21 cellular contexts compared by ENCODE assay signal in genomic region chr16:24969071-24969470, GRCh38. TPM values are rescaled to one million over a fixed set of nuclear protein-coding genes. Genes with fewer than 3 reads are reported as not detected.
DNase-seq lines count a peak whose midpoint lies in the region; ATAC-seq, FAIRE-seq and TF ChIP-seq lines count a peak whose summit lies in the region.
"Had no signal": no experiment of that assay in that cellular context is flagged by ENCODE, and none has a peak within 500 bp of the region (broad histone marks: within the 10 kb centered on the region; RNA-seq: fewer than 3 reads in every experiment).

No MANE protein-coding gene starts in this region.

- ATAC-seq in GM12878 = no peak
- ATAC-seq in left ventricle myocardium superior = peak; percentile 72
- no peak for ATAC-seq in GM18873 (IDR thresholded peaks at IDR 0.05; ENCODE audit: low FRiP score, unreplicated experiment)

- no peak for TF ChIP-seq CTCF in GM12878 (IDR thresholded peaks at IDR 0.05 in 2 of 3, conservative IDR thresholded peaks at IDR 0.05 in 1 of 3; ENCODE audit: control insufficient read depth in 2 of 3, extremely low read depth in 1 of 3, insufficient read depth in 1 of 3, low read depth in 3 of 3, low read length in 3 of 3)

- intact Hi-C loops in GM12878 (cut with micrococcal nuclease; ENCODE audit: unreplicated experiment) = no loop called here
- intact Hi-C loops in left ventricle myocardium superior (cut with micrococcal nuclease) = loop anchor here (10.0 kb wide), 1 partner anchor 46 kb away; the partner anchor contains the start of gene ARHGAP17

- H3K27ac ChIP-seq in GM12878 (ENCODE audit: control insufficient read depth, insufficient read depth) (no peak overlapping the region), skeletal muscle tissue (ENCODE audit: low read depth, low read length) (peak overlapping the region; percentile 26)
- H3K27ac ChIP-seq: 22Rv1, GM23248 had no signal

- BruUV-seq in GM12878 (replicated peaks; lab: Mats Ljungman, UMichigan) = no TSS peak

- in situ Hi-C loops in GM12878 (cut with MboI) = no loop called here

- no peak; the same call in 1 of the 2 replicates for TF ChIP-seq POLR2A in GM12878 (IDR thresholded peaks at IDR 0.05; ENCODE audit: low read depth, low read length)

- H3K36me3 ChIP-seq in GM12878 (ENCODE audit: control insufficient read depth in 2 of 2, insufficient read depth in 2 of 2, low read length in 1 of 2) (peaks cover 59 to 88% of the 10 kb centered on the region in 2 experiments), skeletal muscle tissue (ENCODE audit: control insufficient read depth in 3 of 3, insufficient read depth in 3 of 3, low read length in 3 of 3) (peaks cover 56 to 70% (median 59%) of the 10 kb centered on the region in 3 donors)

- RAD21 ChIA-PET in GM12878 (lab: Charles Lee; ENCODE audit: unreplicated experiment) = no interaction called here

- no peaks in the 10 kb centered on the region for H3K27me3 ChIP-seq in GM12878 (replicated peaks in 1 of 2; ENCODE audit: control insufficient read depth in 2 of 2, insufficient read depth in 2 of 2, low read length in 1 of 2)
- H3K27me3 ChIP-seq in skeletal muscle tissue (ENCODE audit: control insufficient read depth in 3 of 3, insufficient read depth in 3 of 3, low read length in 3 of 3) = no peaks in the 10 kb centered on the region

- SMC1A ChIA-PET in GM12878 (lab: Charles Lee; ENCODE audit: uncharacterized antibody, unreplicated experiment) = interaction anchor here (1.3 to 2.0 kb wide), 2 partner anchors 11 to 43 kb away, joined by 4 to 5 read pairs; no protein-coding TSS in a partner anchor

- H2AFZ ChIP-seq in GM12878 (ENCODE audit: control insufficient read depth, low read depth, low read length) = no peak overlapping the region
- H2AFZ ChIP-seq: GM23248 had no signal

- no peak for FAIRE-seq in GM12878 (lab: Jason Lieb, UNC)
- FAIRE-seq: GM19239 had no signal

- H3K9ac ChIP-seq in GM12878 (ENCODE audit: control insufficient read depth, insufficient read depth, low read length) = no peak overlapping the region
- H3K9ac ChIP-seq in skeletal muscle tissue (ENCODE audit: low read depth in 1 of 3, low read length in 3 of 3) = no peak overlapping the region
- H3K9ac ChIP-seq: GM23248 had no signal

- H3K4me3 ChIP-seq in GM12878 (no peak overlapping the region), skeletal muscle tissue (ENCODE audit: low read length in 3 of 3) (no peak overlapping the region)
- H3K4me3 ChIP-seq: GM23248, HAP-1 had no signal

- peaks cover 22% of the 10 kb centered on the region for H3K79me2 ChIP-seq in GM12878 (ENCODE audit: control insufficient read depth, insufficient read depth, low read length)

- CTCF ChIA-PET in GM12878 (lab: Yijun Ruan, JAX) = interaction anchor here (1.4 kb wide), 1 partner anchor 10 kb away, joined by 4 read pairs; no protein-coding TSS in a partner anchor

- no peaks in the 10 kb centered on the region; the same call in 2 of the 3 replicates for H3K9me3 ChIP-seq in GM12878 (replicated peaks; ENCODE audit: control insufficient read depth, insufficient read depth, low read length)
- H3K9me3 ChIP-seq in skeletal muscle tissue (ENCODE audit: control insufficient read depth in 3 of 3, low read length in 3 of 3) = no peaks in the 10 kb centered on the region
- H3K9me3 ChIP-seq: Caco-2, HAP-1 had no signal

- WGBS in GM12878 (ENCODE audit: insufficient coverage, insufficient replicate concordance, low lambda C conversion rate, missing lambda C conversion rate) = 85% methylated on average over 4 of the region's 4 CpGs

- no peak for TF ChIP-seq EP300 in GM12878 (IDR thresholded peaks at IDR 0.05; ENCODE audit: borderline replicate concordance in 1 of 2, control insufficient read depth in 1 of 2, low read depth in 2 of 2, low read length in 2 of 2)

- DNase-seq in NCI-H2029 (lab: John Stamatoyannopoulos, UW) (peak; percentile 52), NCI-H2029 treated with DMSO at 0.1 percent for 48 hours (lab: John Stamatoyannopoulos, UW) (no peak), GM12878 (ENCODE audit: low read depth, low spot score) (no peak), left ventricle myocardium superior (peak; percentile 43), HT-29 (ENCODE audit: low spot score) (no peak), Kasumi-1 (lab: John Stamatoyannopoulos, UW) (no peak)
- DNase-seq: Caco-2; CD4-positive, CD25-positive, alpha-beta regulatory T cell; GDM1; GM23248; MM.1S; NCI-H1092; NCI-H146; NCI-H2227 treated with DMSO at 0.1 percent for 48 hours; NCI-H510A treated with DMSO at 0.1 percent for 48 hours; NCI-H774 had no signal

- TF ChIP-seq RAD21 in GM12878 (IDR thresholded peaks at IDR 0.05; ENCODE audit: insufficient read depth, low read depth, low read length) = no peak

- POLR2A ChIA-PET in GM12878 (lab: Charles Lee) = no interaction called here

- H3K4me1 ChIP-seq in GM12878 (ENCODE audit: control insufficient read depth, insufficient read depth, low read length) (peaks cover 17% of the 10 kb centered on the region), skeletal muscle tissue (ENCODE audit: control insufficient read depth in 3 of 3, insufficient read depth in 3 of 3, low read length in 3 of 3) (peaks cover 16 to 22% (median 17%) of the 10 kb centered on the region in 3 donors)
- H3K4me1 ChIP-seq: Caco-2, HAP-1 had no signal

- H4K20me1 ChIP-seq in GM12878 (ENCODE audit: control insufficient read depth, insufficient read depth) = no peaks in the 10 kb centered on the region; the same call in 1 of the 2 replicates

- H3K4me2 ChIP-seq in GM12878 (ENCODE audit: control insufficient read depth, insufficient read depth) = no peak overlapping the region

TF ChIP-seq in GM12878, 131 proteins besides CTCF, POLR2A, EP300 and RAD21:
- TF ChIP-seq POLR2AphosphoS5 (IDR thresholded peaks at IDR 0.05; ENCODE audit: low read length) (0 out of 2 replicates have a peak, but pooled peaks have one; percentile 39), TCF7 (IDR thresholded peaks at IDR 0.05; ENCODE audit: borderline replicate concordance) (no peak), STAT1 (conservative IDR thresholded peaks at IDR 0.05) (no peak), ETV6 (conservative IDR thresholded peaks at IDR 0.05 in 1 of 2, IDR thresholded peaks at IDR 0.05 in 1 of 2; ENCODE audit: borderline replicate concordance in 1 of 2, low read depth in 1 of 2) (no peak), SMARCA5 (IDR thresholded peaks at IDR 0.05) (no peak), NR2C2 (IDR thresholded peaks at IDR 0.05; ENCODE audit: borderline replicate concordance, control insufficient read depth, insufficient read length, low read depth) (no peak), CBFB (IDR thresholded peaks at IDR 0.05; ENCODE audit: low read depth) (no peak)
- TF ChIP-seq, protein P1, sequence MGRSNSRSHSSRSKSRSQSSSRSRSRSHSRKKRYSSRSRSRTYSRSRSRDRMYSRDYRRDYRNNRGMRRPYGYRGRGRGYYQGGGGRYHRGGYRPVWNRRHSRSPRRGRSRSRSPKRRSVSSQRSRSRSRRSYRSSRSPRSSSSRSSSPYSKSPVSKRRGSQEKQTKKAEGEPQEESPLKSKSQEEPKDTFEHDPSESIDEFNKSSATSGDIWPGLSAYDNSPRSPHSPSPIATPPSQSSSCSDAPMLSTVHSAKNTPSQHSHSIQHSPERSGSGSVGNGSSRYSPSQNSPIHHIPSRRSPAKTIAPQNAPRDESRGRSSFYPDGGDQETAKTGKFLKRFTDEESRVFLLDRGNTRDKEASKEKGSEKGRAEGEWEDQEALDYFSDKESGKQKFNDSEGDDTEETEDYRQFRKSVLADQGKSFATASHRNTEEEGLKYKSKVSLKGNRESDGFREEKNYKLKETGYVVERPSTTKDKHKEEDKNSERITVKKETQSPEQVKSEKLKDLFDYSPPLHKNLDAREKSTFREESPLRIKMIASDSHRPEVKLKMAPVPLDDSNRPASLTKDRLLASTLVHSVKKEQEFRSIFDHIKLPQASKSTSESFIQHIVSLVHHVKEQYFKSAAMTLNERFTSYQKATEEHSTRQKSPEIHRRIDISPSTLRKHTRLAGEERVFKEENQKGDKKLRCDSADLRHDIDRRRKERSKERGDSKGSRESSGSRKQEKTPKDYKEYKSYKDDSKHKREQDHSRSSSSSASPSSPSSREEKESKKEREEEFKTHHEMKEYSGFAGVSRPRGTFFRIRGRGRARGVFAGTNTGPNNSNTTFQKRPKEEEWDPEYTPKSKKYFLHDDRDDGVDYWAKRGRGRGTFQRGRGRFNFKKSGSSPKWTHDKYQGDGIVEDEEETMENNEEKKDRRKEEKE (IDR thresholded peaks at IDR 0.05) = no peak

RNA-seq across cellular contexts. Expression of gene ARHGAP17, which starts 46.1 kb away (rescaled TPM):
- 627 and 659 TPM in 2 replicates for total RNA-seq in GM12878 (2013; cell fraction: nucleolus; rRNA removed)
- total RNA-seq in GM12878 (2014; rRNA removed) = 47.7 and 55.1 TPM in 2 replicates
- 45.4 and 48.3 TPM in 2 replicates for total RNA-seq in GM12878 (2014; rRNA removed; fragmentation: Illumina TruSeq; extraction: Trizol)
- 181 and 199 TPM in 2 replicates for total RNA-seq in GM12878 (2021)
- polyA plus RNA-seq in GM12878 (2011; ENCODE audit: low read depth) = 127 TPM
- 71.1 and 75.0 TPM in 2 replicates for polyA plus RNA-seq in GM12878 (2011; rRNA removed)
- 82.6 and 128 TPM in 2 replicates for polyA plus RNA-seq in GM12878 (2011; cell fraction: cytosol; rRNA removed)
- 239 and 261 TPM in 2 replicates for polyA plus RNA-seq in GM12878 (2011; cell fraction: nucleus; rRNA removed)
- 118 and 141 TPM in 2 replicates for polyA plus RNA-seq in GM12878 (2012)
- 150 and 173 TPM in 2 replicates for polyA plus RNA-seq in GM12878 (2014; fragmentation: Illumina TruSeq; extraction: Trizol)
- 10 to 100 TPM; 31.4 to 49.9 TPM for polyA plus RNA-seq in GM12878 (2014; fragmentation: Nextera tagmentation; extraction: Ambion mirVana)
- polyA plus RNA-seq in GM12878 (2014; rRNA removed) = 63.7 and 73.8 TPM in 2 replicates
- polyA plus RNA-seq in GM12878 (2016; fragmentation: Nextera tagmentation; extraction: Ambion mirVana) = 100 to 1,000 TPM; 118 to 123 TPM
- 174 and 187 TPM in 2 replicates for polyA minus RNA-seq in GM12878 (2011; rRNA and poly(A)+ RNA removed)
- 84.1 and 85.0 TPM in 2 replicates for polyA minus RNA-seq in GM12878 (2011; cell fraction: cytosol; rRNA and poly(A)+ RNA removed)
- polyA minus RNA-seq in GM12878 (2011; cell fraction: nucleus; rRNA and poly(A)+ RNA removed) = 138 and 190 TPM in 2 replicates
- 72.2 TPM for total RNA-seq in left ventricle myocardium superior
- total RNA-seq in skeletal muscle tissue = 17.2 TPM
- 8.5 and 9.7 TPM in 2 replicates for total RNA-seq in HT-29 (2014; rRNA removed; shearing (Covaris generic))

Comparison
In these comparisons a context has a peak if more than half of its experiments do, and no peak if none do; other contexts are left out.
1. DNase-seq: peak in NCI-H2029 (single experiment) and left ventricle myocardium superior (single experiment); none in NCI-H2029 treated with DMSO at 0.1 percent for 48 hours (single experiment), GM12878 (single experiment), HT-29 (single experiment) and Kasumi-1 (0 of 2).